1 cellular context compared by ENCODE assay signal in genomic region chr9:136202449-136203405, GRCh38.
TF ChIP-seq lines count a peak whose summit lies in the region.

No MANE protein-coding gene starts in this region.

TF ChIP-seq in H1, 55 proteins besides CTCF, POLR2A, EP300 and RAD21:
- peak; percentile 9; the same call in 1 of the 2 replicates for TF ChIP-seq SUZ12 (IDR thresholded peaks at IDR 0.05; ENCODE audit: low read length)
- no peak for TF ChIP-seq SIRT6 (IDR thresholded peaks at IDR 0.05; ENCODE audit: low read length)
- TF ChIP-seq GABPA (IDR thresholded peaks at IDR 0.05; ENCODE audit: borderline replicate concordance, insufficient read depth, low read length): peak; percentile 21; the same call in 1 of the 2 replicates
